Comparison of ENCODE assay signal across 7 cellular contexts in the genomic region with DNA sequence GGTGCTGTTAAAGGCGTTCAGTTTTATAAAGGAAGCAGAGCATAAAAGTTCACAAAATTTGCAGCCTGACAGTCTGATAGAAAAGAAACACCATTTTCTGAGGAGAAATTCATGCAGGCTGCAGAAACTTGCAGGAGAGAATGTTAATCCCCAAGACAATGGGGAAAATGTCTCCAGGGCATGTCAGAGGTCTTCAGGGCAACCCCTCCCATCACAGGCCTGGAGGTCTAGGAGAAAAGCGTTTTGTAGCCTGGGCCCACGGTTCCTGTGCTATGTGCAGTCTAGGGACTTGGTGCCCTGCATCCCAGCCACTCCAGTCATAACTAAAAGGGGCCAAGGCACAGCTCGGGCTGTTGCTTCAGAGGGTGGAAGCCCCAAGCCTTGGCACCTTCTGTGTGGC.
"Had no signal": no experiment of that assay in that cellular context is flagged by ENCODE, and none has a peak within 500 bp of the region (broad histone marks: within the 10 kb centered on the region; RNA-seq: fewer than 3 reads in every experiment).

No MANE protein-coding gene starts in this region.

- H3K27me3 Mint-ChIP-seq: IgD-negative memory B cell had no signal

- ATAC-seq: HepG2, K562 had no signal

- DNase-seq: IMR-90, KBM-7, KG1 had no signal

- H3K4me3 ChIP-seq: K562 had no signal

- H3K4me3 Mint-ChIP-seq: IgD-negative memory B cell had no signal

- H3K27ac Mint-ChIP-seq: IgD-negative memory B cell had no signal

- H3K27ac ChIP-seq: HL-60 had no signal
